2 cellular contexts compared by ENCODE assay signal in the genomic region with DNA sequence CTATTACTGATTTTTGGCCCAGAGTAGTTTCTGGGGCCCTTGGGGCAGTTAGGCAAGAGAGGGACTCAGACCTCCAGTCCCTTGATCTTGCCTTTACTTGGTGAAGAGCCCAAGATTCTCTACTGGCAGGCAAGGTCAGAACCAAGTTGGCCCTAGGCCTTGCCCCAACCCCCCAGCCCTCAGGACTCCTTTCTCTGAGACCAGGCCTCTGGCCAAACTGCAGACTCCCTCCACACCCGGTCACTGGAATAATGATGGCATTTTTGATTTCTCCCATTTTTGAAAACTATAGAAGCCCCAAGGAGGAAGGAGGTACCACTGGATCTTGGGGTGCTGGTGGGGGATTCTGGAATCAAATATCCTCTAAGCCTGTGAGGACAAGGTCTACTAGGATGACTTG.
TF ChIP-seq lines count a peak whose summit lies in the region.

No MANE protein-coding gene starts in this region.

TF ChIP-seq in SK-N-SH, 30 proteins besides CTCF, POLR2A, EP300 and RAD21 (continued from another document):
- TF ChIP-seq, protein P1, sequence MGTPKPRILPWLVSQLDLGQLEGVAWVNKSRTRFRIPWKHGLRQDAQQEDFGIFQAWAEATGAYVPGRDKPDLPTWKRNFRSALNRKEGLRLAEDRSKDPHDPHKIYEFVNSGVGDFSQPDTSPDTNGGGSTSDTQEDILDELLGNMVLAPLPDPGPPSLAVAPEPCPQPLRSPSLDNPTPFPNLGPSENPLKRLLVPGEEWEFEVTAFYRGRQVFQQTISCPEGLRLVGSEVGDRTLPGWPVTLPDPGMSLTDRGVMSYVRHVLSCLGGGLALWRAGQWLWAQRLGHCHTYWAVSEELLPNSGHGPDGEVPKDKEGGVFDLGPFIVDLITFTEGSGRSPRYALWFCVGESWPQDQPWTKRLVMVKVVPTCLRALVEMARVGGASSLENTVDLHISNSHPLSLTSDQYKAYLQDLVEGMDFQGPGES (IDR thresholded peaks at IDR 0.05; ENCODE audit: low read depth, low read length) = no peak
- TF ChIP-seq EZH2phosphoT487 (IDR thresholded peaks at IDR 0.05; ENCODE audit: borderline replicate concordance, low read depth) = no peak
- TF ChIP-seq, protein P2, sequence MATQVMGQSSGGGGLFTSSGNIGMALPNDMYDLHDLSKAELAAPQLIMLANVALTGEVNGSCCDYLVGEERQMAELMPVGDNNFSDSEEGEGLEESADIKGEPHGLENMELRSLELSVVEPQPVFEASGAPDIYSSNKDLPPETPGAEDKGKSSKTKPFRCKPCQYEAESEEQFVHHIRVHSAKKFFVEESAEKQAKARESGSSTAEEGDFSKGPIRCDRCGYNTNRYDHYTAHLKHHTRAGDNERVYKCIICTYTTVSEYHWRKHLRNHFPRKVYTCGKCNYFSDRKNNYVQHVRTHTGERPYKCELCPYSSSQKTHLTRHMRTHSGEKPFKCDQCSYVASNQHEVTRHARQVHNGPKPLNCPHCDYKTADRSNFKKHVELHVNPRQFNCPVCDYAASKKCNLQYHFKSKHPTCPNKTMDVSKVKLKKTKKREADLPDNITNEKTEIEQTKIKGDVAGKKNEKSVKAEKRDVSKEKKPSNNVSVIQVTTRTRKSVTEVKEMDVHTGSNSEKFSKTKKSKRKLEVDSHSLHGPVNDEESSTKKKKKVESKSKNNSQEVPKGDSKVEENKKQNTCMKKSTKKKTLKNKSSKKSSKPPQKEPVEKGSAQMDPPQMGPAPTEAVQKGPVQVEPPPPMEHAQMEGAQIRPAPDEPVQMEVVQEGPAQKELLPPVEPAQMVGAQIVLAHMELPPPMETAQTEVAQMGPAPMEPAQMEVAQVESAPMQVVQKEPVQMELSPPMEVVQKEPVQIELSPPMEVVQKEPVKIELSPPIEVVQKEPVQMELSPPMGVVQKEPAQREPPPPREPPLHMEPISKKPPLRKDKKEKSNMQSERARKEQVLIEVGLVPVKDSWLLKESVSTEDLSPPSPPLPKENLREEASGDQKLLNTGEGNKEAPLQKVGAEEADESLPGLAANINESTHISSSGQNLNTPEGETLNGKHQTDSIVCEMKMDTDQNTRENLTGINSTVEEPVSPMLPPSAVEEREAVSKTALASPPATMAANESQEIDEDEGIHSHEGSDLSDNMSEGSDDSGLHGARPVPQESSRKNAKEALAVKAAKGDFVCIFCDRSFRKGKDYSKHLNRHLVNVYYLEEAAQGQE (IDR thresholded peaks at IDR 0.05; ENCODE audit: low read depth, low read length) = no peak
- TF ChIP-seq USF2 (IDR thresholded peaks at IDR 0.05; ENCODE audit: borderline replicate concordance, low read depth, low read length) = no peak

TF ChIP-seq in SK-N-SH treated with all-trans-retinoic acid at 6 μM for 48 hours, 23 proteins besides CTCF, POLR2A, EP300 and RAD21 (continued from another document):
- TF ChIP-seq ZC3H10 (CRISPR knock-in tag; IDR thresholded peaks at IDR 0.05) (no peak), CSDC2 (CRISPR knock-in tag; IDR thresholded peaks at IDR 0.05) (no peak), TCF4 (CRISPR knock-in tag; IDR thresholded peaks at IDR 0.05; ENCODE audit: borderline replicate concordance) (no peak), ZNF565 (CRISPR knock-in tag; conservative IDR thresholded peaks at IDR 0.05; ENCODE audit: low read depth) (no peak), ZNF70 (CRISPR knock-in tag; IDR thresholded peaks at IDR 0.05) (no peak), ARNTL (CRISPR knock-in tag; IDR thresholded peaks at IDR 0.05; ENCODE audit: borderline replicate concordance, low read depth) (no peak), ISL1 (CRISPR knock-in tag; IDR thresholded peaks at IDR 0.05) (no peak), TOX (CRISPR knock-in tag; IDR thresholded peaks at IDR 0.05; ENCODE audit: borderline replicate concordance) (no peak), POU6F1 (CRISPR knock-in tag; IDR thresholded peaks at IDR 0.05; ENCODE audit: borderline replicate concordance, low read depth) (no peak), RARB (CRISPR knock-in tag; IDR thresholded peaks at IDR 0.05) (no peak), GLIS3 (CRISPR knock-in tag; IDR thresholded peaks at IDR 0.05) (no peak)
- TF ChIP-seq, protein P3, sequence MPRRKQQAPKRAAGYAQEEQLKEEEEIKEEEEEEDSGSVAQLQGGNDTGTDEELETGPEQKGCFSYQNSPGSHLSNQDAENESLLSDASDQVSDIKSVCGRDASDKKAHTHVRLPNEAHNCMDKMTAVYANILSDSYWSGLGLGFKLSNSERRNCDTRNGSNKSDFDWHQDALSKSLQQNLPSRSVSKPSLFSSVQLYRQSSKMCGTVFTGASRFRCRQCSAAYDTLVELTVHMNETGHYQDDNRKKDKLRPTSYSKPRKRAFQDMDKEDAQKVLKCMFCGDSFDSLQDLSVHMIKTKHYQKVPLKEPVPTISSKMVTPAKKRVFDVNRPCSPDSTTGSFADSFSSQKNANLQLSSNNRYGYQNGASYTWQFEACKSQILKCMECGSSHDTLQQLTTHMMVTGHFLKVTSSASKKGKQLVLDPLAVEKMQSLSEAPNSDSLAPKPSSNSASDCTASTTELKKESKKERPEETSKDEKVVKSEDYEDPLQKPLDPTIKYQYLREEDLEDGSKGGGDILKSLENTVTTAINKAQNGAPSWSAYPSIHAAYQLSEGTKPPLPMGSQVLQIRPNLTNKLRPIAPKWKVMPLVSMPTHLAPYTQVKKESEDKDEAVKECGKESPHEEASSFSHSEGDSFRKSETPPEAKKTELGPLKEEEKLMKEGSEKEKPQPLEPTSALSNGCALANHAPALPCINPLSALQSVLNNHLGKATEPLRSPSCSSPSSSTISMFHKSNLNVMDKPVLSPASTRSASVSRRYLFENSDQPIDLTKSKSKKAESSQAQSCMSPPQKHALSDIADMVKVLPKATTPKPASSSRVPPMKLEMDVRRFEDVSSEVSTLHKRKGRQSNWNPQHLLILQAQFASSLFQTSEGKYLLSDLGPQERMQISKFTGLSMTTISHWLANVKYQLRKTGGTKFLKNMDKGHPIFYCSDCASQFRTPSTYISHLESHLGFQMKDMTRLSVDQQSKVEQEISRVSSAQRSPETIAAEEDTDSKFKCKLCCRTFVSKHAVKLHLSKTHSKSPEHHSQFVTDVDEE (CRISPR knock-in tag; IDR thresholded peaks at IDR 0.05) = no peak
- TF ChIP-seq, protein P4, sequence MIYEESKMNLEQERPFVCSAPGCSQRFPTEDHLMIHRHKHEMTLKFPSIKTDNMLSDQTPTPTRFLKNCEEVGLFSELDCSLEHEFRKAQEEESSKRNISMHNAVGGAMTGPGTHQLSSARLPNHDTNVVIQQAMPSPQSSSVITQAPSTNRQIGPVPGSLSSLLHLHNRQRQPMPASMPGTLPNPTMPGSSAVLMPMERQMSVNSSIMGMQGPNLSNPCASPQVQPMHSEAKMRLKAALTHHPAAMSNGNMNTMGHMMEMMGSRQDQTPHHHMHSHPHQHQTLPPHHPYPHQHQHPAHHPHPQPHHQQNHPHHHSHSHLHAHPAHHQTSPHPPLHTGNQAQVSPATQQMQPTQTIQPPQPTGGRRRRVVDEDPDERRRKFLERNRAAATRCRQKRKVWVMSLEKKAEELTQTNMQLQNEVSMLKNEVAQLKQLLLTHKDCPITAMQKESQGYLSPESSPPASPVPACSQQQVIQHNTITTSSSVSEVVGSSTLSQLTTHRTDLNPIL (CRISPR knock-in tag; IDR thresholded peaks at IDR 0.05; ENCODE audit: low read depth) = no peak
- TF ChIP-seq, protein P5, sequence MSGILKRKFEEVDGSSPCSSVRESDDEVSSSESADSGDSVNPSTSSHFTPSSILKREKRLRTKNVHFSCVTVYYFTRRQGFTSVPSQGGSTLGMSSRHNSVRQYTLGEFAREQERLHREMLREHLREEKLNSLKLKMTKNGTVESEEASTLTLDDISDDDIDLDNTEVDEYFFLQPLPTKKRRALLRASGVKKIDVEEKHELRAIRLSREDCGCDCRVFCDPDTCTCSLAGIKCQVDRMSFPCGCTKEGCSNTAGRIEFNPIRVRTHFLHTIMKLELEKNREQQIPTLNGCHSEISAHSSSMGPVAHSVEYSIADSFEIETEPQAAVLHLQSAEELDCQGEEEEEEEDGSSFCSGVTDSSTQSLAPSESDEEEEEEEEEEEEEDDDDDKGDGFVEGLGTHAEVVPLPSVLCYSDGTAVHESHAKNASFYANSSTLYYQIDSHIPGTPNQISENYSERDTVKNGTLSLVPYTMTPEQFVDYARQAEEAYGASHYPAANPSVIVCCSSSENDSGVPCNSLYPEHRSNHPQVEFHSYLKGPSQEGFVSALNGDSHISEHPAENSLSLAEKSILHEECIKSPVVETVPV (CRISPR knock-in tag; IDR thresholded peaks at IDR 0.05) = no peak
